In the genomic region with DNA sequence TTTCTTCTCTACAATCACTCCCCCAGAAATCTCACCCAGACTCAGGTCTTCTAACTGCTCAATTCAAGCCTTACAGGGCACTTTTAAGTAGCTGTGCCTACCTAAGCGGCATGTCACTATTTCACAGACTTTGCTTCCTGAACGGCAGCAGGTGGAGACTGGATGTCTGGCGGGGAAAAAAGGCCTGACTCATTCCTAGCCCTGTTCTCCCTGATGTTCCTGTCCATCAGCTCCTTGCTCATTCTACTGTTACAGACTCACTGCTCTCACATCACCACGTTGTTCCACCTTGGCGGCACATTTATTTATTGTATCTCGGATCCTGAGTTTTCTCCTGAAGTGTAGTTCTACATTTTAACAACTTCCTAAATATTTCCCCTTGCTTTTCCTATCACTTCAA, we compare ENCODE assay signal across 1 cellular context.
TF ChIP-seq lines count a peak whose summit lies in the region.

No MANE protein-coding gene starts in this region.

TF ChIP-seq in K562, 482 proteins besides CTCF, POLR2A, EP300 and RAD21 (continued from another document and continues in another):
- no peak for TF ChIP-seq U2AF1 (optimal IDR thresholded peaks at IDR 0.05; ENCODE audit: low read depth, low read length)
- TF ChIP-seq ZNF707 (CRISPR knock-in tag; conservative IDR thresholded peaks at IDR 0.05), result no peak
- no peak for TF ChIP-seq PTBP1 (IDR thresholded peaks at IDR 0.05; ENCODE audit: low read depth, low read length)
- no peak for TF ChIP-seq ZNF699 (CRISPR knock-in tag; IDR thresholded peaks at IDR 0.05; ENCODE audit: insufficient replicate concordance)
- TF ChIP-seq, protein P1, sequence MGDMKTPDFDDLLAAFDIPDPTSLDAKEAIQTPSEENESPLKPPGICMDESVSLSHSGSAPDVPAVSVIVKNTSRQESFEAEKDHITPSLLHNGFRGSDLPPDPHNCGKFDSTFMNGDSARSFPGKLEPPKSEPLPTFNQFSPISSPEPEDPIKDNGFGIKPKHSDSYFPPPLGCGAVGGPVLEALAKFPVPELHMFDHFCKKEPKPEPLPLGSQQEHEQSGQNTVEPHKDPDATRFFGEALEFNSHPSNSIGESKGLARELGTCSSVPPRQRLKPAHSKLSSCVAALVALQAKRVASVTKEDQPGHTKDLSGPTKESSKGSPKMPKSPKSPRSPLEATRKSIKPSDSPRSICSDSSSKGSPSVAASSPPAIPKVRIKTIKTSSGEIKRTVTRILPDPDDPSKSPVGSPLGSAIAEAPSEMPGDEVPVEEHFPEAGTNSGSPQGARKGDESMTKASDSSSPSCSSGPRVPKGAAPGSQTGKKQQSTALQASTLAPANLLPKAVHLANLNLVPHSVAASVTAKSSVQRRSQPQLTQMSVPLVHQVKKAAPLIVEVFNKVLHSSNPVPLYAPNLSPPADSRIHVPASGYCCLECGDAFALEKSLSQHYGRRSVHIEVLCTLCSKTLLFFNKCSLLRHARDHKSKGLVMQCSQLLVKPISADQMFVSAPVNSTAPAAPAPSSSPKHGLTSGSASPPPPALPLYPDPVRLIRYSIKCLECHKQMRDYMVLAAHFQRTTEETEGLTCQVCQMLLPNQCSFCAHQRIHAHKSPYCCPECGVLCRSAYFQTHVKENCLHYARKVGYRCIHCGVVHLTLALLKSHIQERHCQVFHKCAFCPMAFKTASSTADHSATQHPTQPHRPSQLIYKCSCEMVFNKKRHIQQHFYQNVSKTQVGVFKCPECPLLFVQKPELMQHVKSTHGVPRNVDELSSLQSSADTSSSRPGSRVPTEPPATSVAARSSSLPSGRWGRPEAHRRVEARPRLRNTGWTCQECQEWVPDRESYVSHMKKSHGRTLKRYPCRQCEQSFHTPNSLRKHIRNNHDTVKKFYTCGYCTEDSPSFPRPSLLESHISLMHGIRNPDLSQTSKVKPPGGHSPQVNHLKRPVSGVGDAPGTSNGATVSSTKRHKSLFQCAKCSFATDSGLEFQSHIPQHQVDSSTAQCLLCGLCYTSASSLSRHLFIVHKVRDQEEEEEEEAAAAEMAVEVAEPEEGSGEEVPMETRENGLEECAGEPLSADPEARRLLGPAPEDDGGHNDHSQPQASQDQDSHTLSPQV (IDR thresholded peaks at IDR 0.05), result 0 out of 2 replicates have a peak, but pooled peaks have one; percentile 33
- peak; percentile 35 for TF ChIP-seq MEIS2 (IDR thresholded peaks at IDR 0.05; ENCODE audit: partially characterized antibody)
- TF ChIP-seq C11orf30 (IDR thresholded peaks at IDR 0.05; ENCODE audit: low read depth), result peak; percentile 85
- no peak for TF ChIP-seq ZZZ3 (IDR thresholded peaks at IDR 0.05)
- TF ChIP-seq, protein P2, sequence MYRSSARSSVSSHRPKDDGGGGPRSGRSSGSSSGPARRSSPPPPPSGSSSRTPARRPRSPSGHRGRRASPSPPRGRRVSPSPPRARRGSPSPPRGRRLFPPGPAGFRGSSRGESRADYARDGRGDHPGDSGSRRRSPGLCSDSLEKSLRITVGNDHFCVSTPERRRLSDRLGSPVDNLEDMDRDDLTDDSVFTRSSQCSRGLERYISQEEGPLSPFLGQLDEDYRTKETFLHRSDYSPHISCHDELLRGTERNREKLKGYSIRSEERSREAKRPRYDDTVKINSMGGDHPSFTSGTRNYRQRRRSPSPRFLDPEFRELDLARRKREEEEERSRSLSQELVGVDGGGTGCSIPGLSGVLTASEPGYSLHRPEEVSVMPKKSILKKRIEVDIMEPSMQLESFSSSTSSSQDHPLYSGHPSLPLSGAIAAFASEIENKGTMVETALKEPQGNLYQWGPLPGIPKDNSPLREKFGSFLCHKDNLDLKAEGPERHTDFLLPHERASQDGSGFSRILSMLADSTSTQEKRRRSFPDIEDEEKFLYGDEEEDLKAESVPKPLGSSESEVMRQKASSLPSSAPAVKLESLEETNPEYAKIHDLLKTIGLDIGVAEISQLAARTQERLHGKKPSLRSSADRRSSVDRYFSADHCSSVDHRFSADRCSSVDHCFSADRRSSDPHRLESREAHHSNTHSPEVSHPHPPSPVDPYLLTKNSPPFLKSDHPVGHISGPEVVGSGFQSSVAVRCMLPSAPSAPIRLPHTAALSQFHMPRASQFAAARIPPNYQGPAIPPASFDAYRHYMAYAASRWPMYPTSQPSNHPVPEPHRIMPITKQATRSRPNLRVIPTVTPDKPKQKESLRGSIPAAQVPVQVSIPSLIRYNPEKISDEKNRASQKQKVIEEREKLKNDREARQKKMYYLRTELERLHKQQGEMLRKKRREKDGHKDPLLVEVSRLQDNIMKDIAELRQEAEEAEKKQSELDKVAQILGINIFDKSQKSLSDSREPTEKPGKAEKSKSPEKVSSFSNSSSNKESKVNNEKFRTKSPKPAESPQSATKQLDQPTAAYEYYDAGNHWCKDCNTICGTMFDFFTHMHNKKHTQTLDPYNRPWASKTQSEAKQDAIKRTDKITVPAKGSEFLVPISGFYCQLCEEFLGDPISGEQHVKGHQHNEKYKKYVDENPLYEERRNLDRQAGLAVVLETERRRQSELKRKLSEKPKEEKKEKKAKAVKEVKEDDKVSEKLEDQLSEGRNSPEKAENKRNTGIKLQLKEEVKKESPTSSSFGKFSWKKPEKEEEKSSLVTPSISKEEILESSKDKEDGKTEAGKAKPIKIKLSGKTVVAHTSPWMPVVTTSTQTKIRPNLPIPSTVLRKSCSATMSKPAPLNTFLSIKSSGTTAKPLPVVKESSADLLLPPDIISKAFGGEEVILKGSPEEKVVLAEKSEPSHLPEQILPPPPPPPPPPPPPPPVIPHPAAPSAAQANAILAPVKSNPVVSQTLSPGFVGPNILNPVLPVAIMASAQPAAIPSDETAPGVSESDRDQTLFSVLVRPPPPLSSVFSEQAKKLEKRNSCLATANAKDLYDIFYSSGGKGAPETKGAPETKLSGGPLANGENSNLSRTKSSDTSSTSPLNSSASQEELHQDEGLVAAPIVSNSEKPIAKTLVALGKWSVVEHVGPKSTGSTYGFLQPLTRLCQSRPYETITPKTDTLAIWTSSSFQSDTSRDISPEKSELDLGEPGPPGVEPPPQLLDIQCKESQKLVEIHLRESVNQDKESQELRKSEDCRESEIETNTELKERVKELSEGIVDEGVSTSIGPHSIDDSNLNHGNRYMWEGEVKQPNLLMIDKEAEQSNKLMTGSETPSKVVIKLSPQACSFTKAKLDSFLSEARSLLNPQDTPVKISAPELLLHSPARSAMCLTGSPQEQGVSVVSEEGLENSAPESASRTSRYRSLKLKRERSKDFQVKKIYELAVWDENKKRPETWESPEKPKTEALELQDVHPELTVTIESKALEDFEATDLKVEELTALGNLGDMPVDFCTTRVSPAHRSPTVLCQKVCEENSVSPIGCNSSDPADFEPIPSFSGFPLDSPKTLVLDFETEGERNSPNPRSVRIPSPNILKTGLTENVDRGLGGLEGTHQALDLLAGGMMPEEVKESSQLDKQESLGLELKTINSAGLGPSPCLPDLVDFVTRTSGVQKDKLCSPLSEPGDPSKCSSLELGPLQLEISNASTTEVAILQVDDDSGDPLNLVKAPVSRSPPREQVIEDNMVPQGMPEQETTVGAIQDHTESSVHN (IDR thresholded peaks at IDR 0.05; ENCODE audit: borderline replicate concordance in 1 of 2, low read depth in 1 of 2), result no peak
- TF ChIP-seq, protein P3, sequence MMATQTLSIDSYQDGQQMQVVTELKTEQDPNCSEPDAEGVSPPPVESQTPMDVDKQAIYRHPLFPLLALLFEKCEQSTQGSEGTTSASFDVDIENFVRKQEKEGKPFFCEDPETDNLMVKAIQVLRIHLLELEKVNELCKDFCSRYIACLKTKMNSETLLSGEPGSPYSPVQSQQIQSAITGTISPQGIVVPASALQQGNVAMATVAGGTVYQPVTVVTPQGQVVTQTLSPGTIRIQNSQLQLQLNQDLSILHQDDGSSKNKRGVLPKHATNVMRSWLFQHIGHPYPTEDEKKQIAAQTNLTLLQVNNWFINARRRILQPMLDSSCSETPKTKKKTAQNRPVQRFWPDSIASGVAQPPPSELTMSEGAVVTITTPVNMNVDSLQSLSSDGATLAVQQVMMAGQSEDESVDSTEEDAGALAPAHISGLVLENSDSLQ (IDR thresholded peaks at IDR 0.05), result peak; percentile 90
- no peak for TF ChIP-seq SRSF9 (IDR thresholded peaks at IDR 0.05; ENCODE audit: borderline replicate concordance, low read depth, low read length)
- TF ChIP-seq NR2C2 (CRISPR knock-in tag; IDR thresholded peaks at IDR 0.05), result no peak
- TF ChIP-seq NR2C2 (tag; IDR thresholded peaks at IDR 0.05), result no peak
- peak; percentile 55; the same call in 1 of the 2 replicates for TF ChIP-seq MAFG (tag; conservative IDR thresholded peaks at IDR 0.05)
- 0 out of 2 replicates have a peak, but pooled peaks have one; percentile 21 for TF ChIP-seq SMARCA4 (IDR thresholded peaks at IDR 0.05)
- TF ChIP-seq, protein P4, sequence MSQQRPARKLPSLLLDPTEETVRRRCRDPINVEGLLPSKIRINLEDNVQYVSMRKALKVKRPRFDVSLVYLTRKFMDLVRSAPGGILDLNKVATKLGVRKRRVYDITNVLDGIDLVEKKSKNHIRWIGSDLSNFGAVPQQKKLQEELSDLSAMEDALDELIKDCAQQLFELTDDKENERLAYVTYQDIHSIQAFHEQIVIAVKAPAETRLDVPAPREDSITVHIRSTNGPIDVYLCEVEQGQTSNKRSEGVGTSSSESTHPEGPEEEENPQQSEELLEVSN (IDR thresholded peaks at IDR 0.05; ENCODE audit: borderline replicate concordance in 1 of 2, extremely low read depth in 1 of 2, insufficient read depth in 1 of 2, insufficient read length in 1 of 2, low read depth in 1 of 2, low read length in 1 of 2, poor library complexity in 1 of 2, severe bottlenecking in 1 of 2), result no peak
- TF ChIP-seq CBFB (CRISPR knock-in tag; IDR thresholded peaks at IDR 0.05), result no peak
- TF ChIP-seq, protein P5, sequence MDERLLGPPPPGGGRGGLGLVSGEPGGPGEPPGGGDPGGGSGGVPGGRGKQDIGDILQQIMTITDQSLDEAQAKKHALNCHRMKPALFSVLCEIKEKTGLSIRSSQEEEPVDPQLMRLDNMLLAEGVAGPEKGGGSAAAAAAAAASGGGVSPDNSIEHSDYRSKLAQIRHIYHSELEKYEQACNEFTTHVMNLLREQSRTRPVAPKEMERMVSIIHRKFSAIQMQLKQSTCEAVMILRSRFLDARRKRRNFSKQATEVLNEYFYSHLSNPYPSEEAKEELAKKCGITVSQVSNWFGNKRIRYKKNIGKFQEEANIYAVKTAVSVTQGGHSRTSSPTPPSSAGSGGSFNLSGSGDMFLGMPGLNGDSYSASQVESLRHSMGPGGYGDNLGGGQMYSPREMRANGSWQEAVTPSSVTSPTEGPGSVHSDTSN (CRISPR knock-in tag; IDR thresholded peaks at IDR 0.05; ENCODE audit: low read depth), result 0 out of 2 replicates have a peak, but pooled peaks have one; percentile 39
- TF ChIP-seq, protein P5 (tag; conservative IDR thresholded peaks at IDR 0.05; ENCODE audit: low read depth), result 0 out of 2 replicates have a peak, but pooled peaks have one; percentile 28
- 0 out of 4 replicates have a peak, but pooled peaks of 1 of the 2 experiments have one; percentile 54 for TF ChIP-seq ARNT (IDR thresholded peaks at IDR 0.05)
- TF ChIP-seq, protein P6, sequence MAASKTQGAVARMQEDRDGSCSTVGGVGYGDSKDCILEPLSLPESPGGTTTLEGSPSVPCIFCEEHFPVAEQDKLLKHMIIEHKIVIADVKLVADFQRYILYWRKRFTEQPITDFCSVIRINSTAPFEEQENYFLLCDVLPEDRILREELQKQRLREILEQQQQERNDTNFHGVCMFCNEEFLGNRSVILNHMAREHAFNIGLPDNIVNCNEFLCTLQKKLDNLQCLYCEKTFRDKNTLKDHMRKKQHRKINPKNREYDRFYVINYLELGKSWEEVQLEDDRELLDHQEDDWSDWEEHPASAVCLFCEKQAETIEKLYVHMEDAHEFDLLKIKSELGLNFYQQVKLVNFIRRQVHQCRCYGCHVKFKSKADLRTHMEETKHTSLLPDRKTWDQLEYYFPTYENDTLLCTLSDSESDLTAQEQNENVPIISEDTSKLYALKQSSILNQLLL (CRISPR knock-in tag; IDR thresholded peaks at IDR 0.05; ENCODE audit: borderline replicate concordance), result no peak
- no peak for TF ChIP-seq ZNF224 (CRISPR knock-in tag; IDR thresholded peaks at IDR 0.05)
- TF ChIP-seq FUS (optimal IDR thresholded peaks at IDR 0.05; ENCODE audit: low read depth, low read length), result no peak
- TF ChIP-seq ZNF24 (IDR thresholded peaks at IDR 0.05), result no peak
- peak; percentile 53; the same call in 1 of the 2 replicates for TF ChIP-seq MAFK (IDR thresholded peaks at IDR 0.05; ENCODE audit: low read length)
- TF ChIP-seq, protein P7, sequence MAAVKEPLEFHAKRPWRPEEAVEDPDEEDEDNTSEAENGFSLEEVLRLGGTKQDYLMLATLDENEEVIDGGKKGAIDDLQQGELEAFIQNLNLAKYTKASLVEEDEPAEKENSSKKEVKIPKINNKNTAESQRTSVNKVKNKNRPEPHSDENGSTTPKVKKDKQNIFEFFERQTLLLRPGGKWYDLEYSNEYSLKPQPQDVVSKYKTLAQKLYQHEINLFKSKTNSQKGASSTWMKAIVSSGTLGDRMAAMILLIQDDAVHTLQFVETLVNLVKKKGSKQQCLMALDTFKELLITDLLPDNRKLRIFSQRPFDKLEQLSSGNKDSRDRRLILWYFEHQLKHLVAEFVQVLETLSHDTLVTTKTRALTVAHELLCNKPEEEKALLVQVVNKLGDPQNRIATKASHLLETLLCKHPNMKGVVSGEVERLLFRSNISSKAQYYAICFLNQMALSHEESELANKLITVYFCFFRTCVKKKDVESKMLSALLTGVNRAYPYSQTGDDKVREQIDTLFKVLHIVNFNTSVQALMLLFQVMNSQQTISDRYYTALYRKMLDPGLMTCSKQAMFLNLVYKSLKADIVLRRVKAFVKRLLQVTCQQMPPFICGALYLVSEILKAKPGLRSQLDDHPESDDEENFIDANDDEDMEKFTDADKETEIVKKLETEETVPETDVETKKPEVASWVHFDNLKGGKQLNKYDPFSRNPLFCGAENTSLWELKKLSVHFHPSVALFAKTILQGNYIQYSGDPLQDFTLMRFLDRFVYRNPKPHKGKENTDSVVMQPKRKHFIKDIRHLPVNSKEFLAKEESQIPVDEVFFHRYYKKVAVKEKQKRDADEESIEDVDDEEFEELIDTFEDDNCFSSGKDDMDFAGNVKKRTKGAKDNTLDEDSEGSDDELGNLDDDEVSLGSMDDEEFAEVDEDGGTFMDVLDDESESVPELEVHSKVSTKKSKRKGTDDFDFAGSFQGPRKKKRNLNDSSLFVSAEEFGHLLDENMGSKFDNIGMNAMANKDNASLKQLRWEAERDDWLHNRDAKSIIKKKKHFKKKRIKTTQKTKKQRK (IDR thresholded peaks at IDR 0.05; ENCODE audit: borderline replicate concordance, low read depth, low read length), result no peak
- no peak for TF ChIP-seq POLR3G (IDR thresholded peaks at IDR 0.05; ENCODE audit: extremely low read depth, insufficient read length, insufficient replicate concordance)
- 0 out of 2 replicates have a peak, but pooled peaks have one; percentile 20 for TF ChIP-seq SMAD4 (CRISPR knock-in tag; conservative IDR thresholded peaks at IDR 0.05)
